Comparison of ENCODE assay signal across 1 cellular context in the genomic region with DNA sequence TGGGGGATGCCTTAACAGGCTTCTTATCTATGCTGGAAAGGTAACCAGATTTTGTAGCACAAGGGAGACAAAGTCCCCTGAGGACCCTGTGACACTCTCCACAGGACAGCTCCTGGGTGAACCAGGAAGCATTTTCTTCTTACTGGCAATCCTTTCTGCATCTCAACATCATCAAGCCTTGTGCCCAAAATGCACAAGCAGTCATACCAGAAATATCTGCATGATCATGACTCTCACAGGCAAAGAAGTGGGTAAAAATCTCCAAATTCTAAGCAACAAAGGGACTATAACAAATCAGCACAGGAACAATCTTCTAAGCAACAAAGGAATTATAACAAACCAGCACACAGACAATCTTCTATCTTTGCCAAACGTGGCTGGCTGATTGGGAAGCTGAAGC.
TF ChIP-seq lines count a peak whose summit lies in the region.

No MANE protein-coding gene starts in this region.

TF ChIP-seq in GM23338, 12 proteins besides CTCF, POLR2A, EP300 and RAD21:
- TF ChIP-seq STAT1 (IDR thresholded peaks at IDR 0.05; ENCODE audit: unreplicated experiment): no peak
